ENCODE assay signal across 8 cellular contexts in genomic region chr17:58351710-58352017, GRCh38. TPM values are rescaled to one million over a fixed set of nuclear protein-coding genes. Genes with fewer than 3 reads are reported as not detected.
DNase-seq lines count a peak whose midpoint lies in the region; ATAC-seq and TF ChIP-seq lines count a peak whose summit lies in the region.

No MANE protein-coding gene starts in this region.

- H3K36me3 ChIP-seq in liver (ENCODE audit: control insufficient read depth in 4 of 4, insufficient read depth in 3 of 4, low read depth in 1 of 4, low read length in 3 of 4) = peaks cover 1 to 43% (median 33%) of the 10 kb centered on the region in 4 donors
- peaks cover 41% of the 10 kb centered on the region for H3K36me3 ChIP-seq in upper lobe of right lung

- H3K4me3 ChIP-seq in liver (ENCODE audit: low read depth in 1 of 3, low read length in 3 of 3) (peak overlapping the region; percentile 59 to 95 (median 94)), upper lobe of right lung (peak overlapping the region; percentile 95)

- H3K27ac ChIP-seq in liver (ENCODE audit: low read depth in 1 of 2, low read length in 2 of 2) (peak overlapping the region; percentile 84 to 90), upper lobe of right lung (peak overlapping the region; percentile 97)

- peaks cover 4 to 21% (median 18%) of the 10 kb centered on the region in 4 donors for H3K4me1 ChIP-seq in liver (ENCODE audit: control insufficient read depth in 4 of 4, insufficient read depth in 4 of 4, low read length in 3 of 4)
- peaks cover 9% of the 10 kb centered on the region for H3K4me1 ChIP-seq in upper lobe of right lung

- peak overlapping the region; percentile 100 for H3K4me3 Mint-ChIP-seq in activated naive CD8-positive, alpha-beta T cell treated with anti-CD3 and anti-CD28 coated beads for 36 hours

- H3K36me3 Mint-ChIP-seq in activated naive CD8-positive, alpha-beta T cell treated with anti-CD3 and anti-CD28 coated beads for 36 hours = peaks cover 51% of the 10 kb centered on the region

- peak overlapping the region; percentile 98 for H3K27ac Mint-ChIP-seq in activated naive CD8-positive, alpha-beta T cell treated with anti-CD3 and anti-CD28 coated beads for 36 hours

- no peak for TF ChIP-seq CTCF in liver (IDR thresholded peaks at IDR 0.05; ENCODE audit: low read depth, low read length, missing input control)
- TF ChIP-seq CTCF in upper lobe of right lung (IDR thresholded peaks at IDR 0.05) = no peak

- no peak for TF ChIP-seq RAD21 in liver (IDR thresholded peaks at IDR 0.05)

- H3K27me3 Mint-ChIP-seq in activated naive CD8-positive, alpha-beta T cell treated with anti-CD3 and anti-CD28 coated beads for 36 hours = no peaks in the 10 kb centered on the region

- H3K9me3 ChIP-seq in liver (ENCODE audit: control insufficient read depth in 4 of 4, low read length in 3 of 4) = no peaks in the 10 kb centered on the region
- no peaks in the 10 kb centered on the region for H3K9me3 ChIP-seq in upper lobe of right lung

- H3K9ac ChIP-seq in liver (ENCODE audit: low read depth in 1 of 2, low read length in 2 of 2) = peak overlapping the region; percentile 67 to 82

- WGBS in liver = under 1% methylated on average over 15 of the region's 15 CpGs

- peaks cover 44% of the 10 kb centered on the region for H3K4me1 Mint-ChIP-seq in activated naive CD8-positive, alpha-beta T cell treated with anti-CD3 and anti-CD28 coated beads for 36 hours

- intact Hi-C loops in upper lobe of right lung (cut with DNase I) = no loop called here

- DNase-seq in activated naive CD8-positive, alpha-beta T cell treated with anti-CD3 and anti-CD28 coated beads for 36 hours = no peak
- no peak for DNase-seq in upper lobe of right lung
- no peak for DNase-seq in NCI-H1436 (lab: John Stamatoyannopoulos, UW)
- DNase-seq in islet precursor cell = no peak

- ATAC-seq in GM18498 (IDR thresholded peaks at IDR 0.05; ENCODE audit: unreplicated experiment) (peak; percentile 26), HG02938 (IDR thresholded peaks at IDR 0.05; ENCODE audit: unreplicated experiment) (peak; percentile 18), upper lobe of right lung (no peak), GM19397 (IDR thresholded peaks at IDR 0.05; ENCODE audit: unreplicated experiment) (no peak)

- H3K9me3 Mint-ChIP-seq in activated naive CD8-positive, alpha-beta T cell treated with anti-CD3 and anti-CD28 coated beads for 36 hours = no peaks in the 10 kb centered on the region

- H3K27me3 ChIP-seq in liver (ENCODE audit: control insufficient read depth in 4 of 4, insufficient read depth in 4 of 4, low read length in 3 of 4) (no peaks in the 10 kb centered on the region), upper lobe of right lung (no peaks in the 10 kb centered on the region)

TF ChIP-seq in liver, 16 proteins besides CTCF, POLR2A, EP300 and RAD21:
- TF ChIP-seq EGR1 (IDR thresholded peaks at IDR 0.05; ENCODE audit: low read depth in 2 of 2) (no peak), FOXA1 (IDR thresholded peaks at IDR 0.05) (no peak), GABPA (IDR thresholded peaks at IDR 0.05 in 1 of 2, conservative IDR thresholded peaks at IDR 0.05 in 1 of 2) (no peak), HNF4A (conservative IDR thresholded peaks at IDR 0.05) (no peak), TAF1 (conservative IDR thresholded peaks at IDR 0.05) (no peak), ZBTB33 (IDR thresholded peaks at IDR 0.05) (no peak), NR2F2 (IDR thresholded peaks at IDR 0.05) (no peak), MAX (IDR thresholded peaks at IDR 0.05) (no peak), YY1 (IDR thresholded peaks at IDR 0.05) (no peak), SP1 (IDR thresholded peaks at IDR 0.05) (no peak), JUND (IDR thresholded peaks at IDR 0.05) (no peak), REST (IDR thresholded peaks at IDR 0.05) (no peak), FOXA2 (IDR thresholded peaks at IDR 0.05) (no peak)
TF ChIP-seq in liver: peak in this region for 0.

RNA-seq across cellular contexts. Expression of gene SUPT4H1, which starts 0.3 kb away (rescaled TPM):
- total RNA-seq in activated naive CD8-positive, alpha-beta T cell treated with anti-CD3 and anti-CD28 coated beads for 36 hours = 100 to 1,000 TPM; 136 to 139 TPM
- total RNA-seq in liver (10 to 100 TPM; 23.3 to 48.1 TPM), upper lobe of right lung (82.4 TPM)
- polyA plus RNA-seq in liver = 10 to 100 TPM; 32.8 to 59.1 TPM

RNA-seq across cellular contexts. Expression of gene TSPOAP1, which starts 23.1 kb away (rescaled TPM):
- 10 to 100 TPM; 13.7 to 15.4 TPM for total RNA-seq in activated naive CD8-positive, alpha-beta T cell treated with anti-CD3 and anti-CD28 coated beads for 36 hours
- total RNA-seq in liver (1 to 10 TPM; 2.0 to 4.6 TPM), upper lobe of right lung (21.0 TPM)
- 1 to 10 TPM; 1.5 to 3.1 TPM for polyA plus RNA-seq in liver

Comparison
In these comparisons a context has a peak if more than half of its experiments do, and no peak if none do; other contexts are left out.
1. ATAC-seq: peak in GM18498 (single experiment) and HG02938 (single experiment); none in upper lobe of right lung (single experiment) and GM19397 (single experiment).